1 cellular context compared by ENCODE assay signal in genomic region chr20:10434832-10435812, GRCh38.
A peak's percentile ranks its signal among the peaks of the same experiment; 100 is the strongest.
TF ChIP-seq lines count a peak whose summit lies in the region.

SLX4IP (plus strand) TSS chr20:10435305; CDS start chr20:10458205, 22,900 bp downstream.

TF ChIP-seq in HepG2, 621 proteins besides CTCF, POLR2A, EP300 and RAD21 (continued from another document and continues in another):
- TF ChIP-seq ZNF687 (CRISPR knock-in tag; IDR thresholded peaks at IDR 0.05) = peak; percentile 67
- TF ChIP-seq, protein P1, sequence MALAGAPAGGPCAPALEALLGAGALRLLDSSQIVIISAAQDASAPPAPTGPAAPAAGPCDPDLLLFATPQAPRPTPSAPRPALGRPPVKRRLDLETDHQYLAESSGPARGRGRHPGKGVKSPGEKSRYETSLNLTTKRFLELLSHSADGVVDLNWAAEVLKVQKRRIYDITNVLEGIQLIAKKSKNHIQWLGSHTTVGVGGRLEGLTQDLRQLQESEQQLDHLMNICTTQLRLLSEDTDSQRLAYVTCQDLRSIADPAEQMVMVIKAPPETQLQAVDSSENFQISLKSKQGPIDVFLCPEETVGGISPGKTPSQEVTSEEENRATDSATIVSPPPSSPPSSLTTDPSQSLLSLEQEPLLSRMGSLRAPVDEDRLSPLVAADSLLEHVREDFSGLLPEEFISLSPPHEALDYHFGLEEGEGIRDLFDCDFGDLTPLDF (CRISPR knock-in tag; IDR thresholded peaks at IDR 0.05) = peak; percentile 93
- TF ChIP-seq HMG20A (CRISPR knock-in tag; IDR thresholded peaks at IDR 0.05; ENCODE audit: borderline replicate concordance) = peak; percentile 32; the same call in 1 of the 2 replicates
- peak; percentile 89 for TF ChIP-seq ATF1 (CRISPR knock-in tag; IDR thresholded peaks at IDR 0.05)
- TF ChIP-seq CBFB (CRISPR knock-in tag; IDR thresholded peaks at IDR 0.05) = peak; percentile 67; the same call in 1 of the 2 replicates
- peak; percentile 82; the same call in 1 of the 3 replicates for TF ChIP-seq MXI1 (IDR thresholded peaks at IDR 0.05; ENCODE audit: borderline replicate concordance, low read depth, low read length)
- TF ChIP-seq RFX5 (IDR thresholded peaks at IDR 0.05; ENCODE audit: low read depth, low read length) = peak; percentile 19; the same call in 1 of the 2 replicates
- peak; percentile 82; the same call in 1 of the 2 replicates for TF ChIP-seq MBD4 (IDR thresholded peaks at IDR 0.05; ENCODE audit: borderline replicate concordance, low read length)
- TF ChIP-seq JUND (CRISPR knock-in tag; IDR thresholded peaks at IDR 0.05) = peak; percentile 59
- peak; percentile 97 for TF ChIP-seq NFRKB (IDR thresholded peaks at IDR 0.05)
- peak in 1 of 2 experiments; percentile 3; a peak in 1 of 4 replicates for TF ChIP-seq ATF4 (CRISPR knock-in tag; IDR thresholded peaks at IDR 0.05)
- no peak for TF ChIP-seq ZSCAN21 (CRISPR knock-in tag; IDR thresholded peaks at IDR 0.05; ENCODE audit: borderline replicate concordance)
- TF ChIP-seq ZBTB34 (CRISPR knock-in tag; IDR thresholded peaks at IDR 0.05) = peak; percentile 82; the same call in 1 of the 2 replicates
- no peak for TF ChIP-seq NCOA5 (CRISPR knock-in tag; IDR thresholded peaks at IDR 0.05)
- TF ChIP-seq ZNF598 (CRISPR knock-in tag; IDR thresholded peaks at IDR 0.05; ENCODE audit: borderline replicate concordance) = peak; percentile 84; the same call in 1 of the 2 replicates
- TF ChIP-seq ZNF574 (CRISPR knock-in tag; IDR thresholded peaks at IDR 0.05) = peak; percentile 96
- TF ChIP-seq, protein P2, sequence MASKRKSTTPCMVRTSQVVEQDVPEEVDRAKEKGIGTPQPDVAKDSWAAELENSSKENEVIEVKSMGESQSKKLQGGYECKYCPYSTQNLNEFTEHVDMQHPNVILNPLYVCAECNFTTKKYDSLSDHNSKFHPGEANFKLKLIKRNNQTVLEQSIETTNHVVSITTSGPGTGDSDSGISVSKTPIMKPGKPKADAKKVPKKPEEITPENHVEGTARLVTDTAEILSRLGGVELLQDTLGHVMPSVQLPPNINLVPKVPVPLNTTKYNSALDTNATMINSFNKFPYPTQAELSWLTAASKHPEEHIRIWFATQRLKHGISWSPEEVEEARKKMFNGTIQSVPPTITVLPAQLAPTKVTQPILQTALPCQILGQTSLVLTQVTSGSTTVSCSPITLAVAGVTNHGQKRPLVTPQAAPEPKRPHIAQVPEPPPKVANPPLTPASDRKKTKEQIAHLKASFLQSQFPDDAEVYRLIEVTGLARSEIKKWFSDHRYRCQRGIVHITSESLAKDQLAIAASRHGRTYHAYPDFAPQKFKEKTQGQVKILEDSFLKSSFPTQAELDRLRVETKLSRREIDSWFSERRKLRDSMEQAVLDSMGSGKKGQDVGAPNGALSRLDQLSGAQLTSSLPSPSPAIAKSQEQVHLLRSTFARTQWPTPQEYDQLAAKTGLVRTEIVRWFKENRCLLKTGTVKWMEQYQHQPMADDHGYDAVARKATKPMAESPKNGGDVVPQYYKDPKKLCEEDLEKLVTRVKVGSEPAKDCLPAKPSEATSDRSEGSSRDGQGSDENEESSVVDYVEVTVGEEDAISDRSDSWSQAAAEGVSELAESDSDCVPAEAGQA (IDR thresholded peaks at IDR 0.05; ENCODE audit: low read depth) = peak; percentile 99
- TF ChIP-seq, protein P2 (CRISPR knock-in tag; IDR thresholded peaks at IDR 0.05; ENCODE audit: borderline replicate concordance) = peak; percentile 31; the same call in 1 of the 2 replicates
- peak; percentile 57 for TF ChIP-seq BRD4 (CRISPR knock-in tag; IDR thresholded peaks at IDR 0.05)
- TF ChIP-seq ZNF350 (CRISPR knock-in tag; IDR thresholded peaks at IDR 0.05; ENCODE audit: borderline replicate concordance, low read depth) = peak; percentile 89
- no peak for TF ChIP-seq USF2 (IDR thresholded peaks at IDR 0.05; ENCODE audit: low read depth, low read length)
- TF ChIP-seq USF2 (CRISPR knock-in tag; IDR thresholded peaks at IDR 0.05; ENCODE audit: borderline replicate concordance) = no peak; the same call in 1 of the 2 replicates
- TF ChIP-seq NR3C1 (CRISPR knock-in tag; IDR thresholded peaks at IDR 0.05) = no peak
- TF ChIP-seq HDAC1 (CRISPR knock-in tag; IDR thresholded peaks at IDR 0.05) = peak; percentile 91
- TF ChIP-seq SMAD3 (CRISPR knock-in tag; IDR thresholded peaks at IDR 0.05) = peak; percentile 88
- TF ChIP-seq, protein P3, sequence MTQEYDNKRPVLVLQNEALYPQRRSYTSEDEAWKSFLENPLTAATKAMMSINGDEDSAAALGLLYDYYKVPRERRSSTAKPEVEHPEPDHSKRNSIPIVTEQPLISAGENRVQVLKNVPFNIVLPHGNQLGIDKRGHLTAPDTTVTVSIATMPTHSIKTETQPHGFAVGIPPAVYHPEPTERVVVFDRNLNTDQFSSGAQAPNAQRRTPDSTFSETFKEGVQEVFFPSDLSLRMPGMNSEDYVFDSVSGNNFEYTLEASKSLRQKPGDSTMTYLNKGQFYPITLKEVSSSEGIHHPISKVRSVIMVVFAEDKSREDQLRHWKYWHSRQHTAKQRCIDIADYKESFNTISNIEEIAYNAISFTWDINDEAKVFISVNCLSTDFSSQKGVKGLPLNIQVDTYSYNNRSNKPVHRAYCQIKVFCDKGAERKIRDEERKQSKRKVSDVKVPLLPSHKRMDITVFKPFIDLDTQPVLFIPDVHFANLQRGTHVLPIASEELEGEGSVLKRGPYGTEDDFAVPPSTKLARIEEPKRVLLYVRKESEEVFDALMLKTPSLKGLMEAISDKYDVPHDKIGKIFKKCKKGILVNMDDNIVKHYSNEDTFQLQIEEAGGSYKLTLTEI (CRISPR knock-in tag; conservative IDR thresholded peaks at IDR 0.05) = no peak
- no peak for TF ChIP-seq SOX13 (IDR thresholded peaks at IDR 0.05)
- peak in 1 of 2 experiments; percentile 15; a peak in 2 of 4 replicates for TF ChIP-seq SOX13 (CRISPR knock-in tag; conservative IDR thresholded peaks at IDR 0.05 in 1 of 2, IDR thresholded peaks at IDR 0.05 in 1 of 2)
- TF ChIP-seq YY1 (IDR thresholded peaks at IDR 0.05; ENCODE audit: insufficient read depth, insufficient replicate concordance, low read depth, low read length) = peak; percentile 100
- TF ChIP-seq, protein P4, sequence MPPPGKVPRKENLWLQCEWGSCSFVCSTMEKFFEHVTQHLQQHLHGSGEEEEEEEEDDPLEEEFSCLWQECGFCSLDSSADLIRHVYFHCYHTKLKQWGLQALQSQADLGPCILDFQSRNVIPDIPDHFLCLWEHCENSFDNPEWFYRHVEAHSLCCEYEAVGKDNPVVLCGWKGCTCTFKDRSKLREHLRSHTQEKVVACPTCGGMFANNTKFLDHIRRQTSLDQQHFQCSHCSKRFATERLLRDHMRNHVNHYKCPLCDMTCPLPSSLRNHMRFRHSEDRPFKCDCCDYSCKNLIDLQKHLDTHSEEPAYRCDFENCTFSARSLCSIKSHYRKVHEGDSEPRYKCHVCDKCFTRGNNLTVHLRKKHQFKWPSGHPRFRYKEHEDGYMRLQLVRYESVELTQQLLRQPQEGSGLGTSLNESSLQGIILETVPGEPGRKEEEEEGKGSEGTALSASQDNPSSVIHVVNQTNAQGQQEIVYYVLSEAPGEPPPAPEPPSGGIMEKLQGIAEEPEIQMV (CRISPR knock-in tag; IDR thresholded peaks at IDR 0.05; ENCODE audit: low read depth) = 0 out of 2 replicates have a peak, but pooled peaks have one; percentile 66
- TF ChIP-seq CENPT (CRISPR knock-in tag; IDR thresholded peaks at IDR 0.05; ENCODE audit: low read depth) = no peak
- TF ChIP-seq STAG1 (CRISPR knock-in tag; IDR thresholded peaks at IDR 0.05) = 0 out of 2 replicates have a peak, but pooled peaks have one; percentile 3
